ENCODE assay signal across 8 cellular contexts in the genomic region with DNA sequence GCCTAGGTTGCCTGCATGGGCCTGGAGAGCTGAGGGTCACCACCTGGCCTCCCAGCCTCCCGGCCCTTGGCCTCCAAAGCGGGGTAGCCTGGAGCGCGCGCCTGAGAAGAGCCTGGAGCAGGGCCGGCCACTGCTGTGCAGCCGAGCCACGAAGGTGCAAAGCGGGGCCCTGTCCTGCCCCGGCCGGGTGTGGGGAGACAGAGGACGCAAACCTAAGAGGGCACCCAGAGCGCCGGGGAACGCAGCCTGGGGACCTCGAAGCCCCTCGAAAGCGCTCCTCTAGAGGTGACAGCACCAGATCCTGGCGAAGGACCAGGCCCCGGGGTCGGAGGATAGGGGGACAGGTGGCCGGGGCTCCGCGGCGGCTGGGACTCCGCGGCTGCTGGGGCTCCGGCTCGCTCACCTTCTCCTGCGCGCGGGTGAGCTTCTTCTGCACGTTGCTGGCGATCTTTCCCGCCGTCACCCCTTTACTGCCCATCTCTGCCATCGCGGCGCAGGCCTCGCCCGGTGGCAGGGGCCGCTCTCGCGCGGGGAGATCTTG. TPM values are rescaled to one million over a fixed set of nuclear protein-coding genes. Genes with fewer than 3 reads are reported as not detected.
DNase-seq lines count a peak whose midpoint lies in the region; ATAC-seq lines count a peak whose summit lies in the region.

No MANE protein-coding gene starts in this region.

- H3K9ac ChIP-seq in BLaER1 treated with 17β-estradiol and CSF1 and Interleukin-3, amounts not matched to agents 10 nM and 100 nM = peak overlapping the region; percentile 77 to 96 (median 85)
- H3K9ac ChIP-seq in rectal smooth muscle tissue (ENCODE audit: low read length) = peak overlapping the region; percentile 46

- peaks cover 0 to 19% (median 0%) of the 10 kb centered on the region in 11 experiments; a peak in 5 of 22 replicates for H3K36me3 ChIP-seq in BLaER1 treated with 17β-estradiol and CSF1 and Interleukin-3, amounts not matched to agents 10 nM and 100 nM
- no peaks in the 10 kb centered on the region for H3K36me3 ChIP-seq in rectal smooth muscle tissue (ENCODE audit: control insufficient read depth, insufficient read depth, low read length)

- peak overlapping the region; percentile 18 to 94 (median 85); a peak in 21 of 22 replicates for H3K27ac ChIP-seq in BLaER1 treated with 17β-estradiol and CSF1 and Interleukin-3, amounts not matched to agents 10 nM and 100 nM
- peak overlapping the region; percentile 72 for H3K27ac ChIP-seq in rectal smooth muscle tissue (ENCODE audit: low read depth, low read length)

- peaks cover 8% of the 10 kb centered on the region for H3K27me3 Mint-ChIP-seq in activated T-cell treated with anti-CD3 and anti-CD28 coated beads, Interleukin-2, amount 50 U/mL, for 72 hours (ENCODE audit: low read depth)

- peaks cover 6% of the 10 kb centered on the region for H3K4me1 Mint-ChIP-seq in activated T-cell treated with anti-CD3 and anti-CD28 coated beads, Interleukin-2, amount 50 U/mL, for 72 hours (ENCODE audit: low read depth)

- peaks cover 63 to 82% (median 79%) of the 10 kb centered on the region in 10 experiments for H3K4me1 ChIP-seq in BLaER1 treated with 17β-estradiol and CSF1 and Interleukin-3, amounts not matched to agents 10 nM and 100 nM
- H3K4me1 ChIP-seq in rectal smooth muscle tissue (ENCODE audit: control insufficient read depth, insufficient read depth, low read length) = no peaks in the 10 kb centered on the region

- H3K27ac Mint-ChIP-seq in activated T-cell treated with anti-CD3 and anti-CD28 coated beads, Interleukin-2, amount 50 U/mL, for 72 hours = no peak overlapping the region

- no peaks in the 10 kb centered on the region for H3K27me3 ChIP-seq in BLaER1 treated with 17β-estradiol and CSF1 and Interleukin-3, amounts not matched to agents 10 nM and 100 nM
- H3K27me3 ChIP-seq in rectal smooth muscle tissue (ENCODE audit: control insufficient read depth, insufficient read depth, low read length) = no peaks in the 10 kb centered on the region

- peaks cover 10 to 53% (median 37%) of the 10 kb centered on the region in 11 experiments; a peak in 20 of 22 replicates for H4K20me1 ChIP-seq in BLaER1 treated with 17β-estradiol and CSF1 and Interleukin-3, amounts not matched to agents 10 nM and 100 nM

- H3K4me3 ChIP-seq in BLaER1 treated with 17β-estradiol and CSF1 and Interleukin-3, amounts not matched to agents 10 nM and 100 nM = peak overlapping the region; percentile 72 to 99 (median 88)
- peak overlapping the region; percentile 89 for H3K4me3 ChIP-seq in rectal smooth muscle tissue (ENCODE audit: low read length)

- peak; percentile 21 for ATAC-seq in GM19438 (IDR thresholded peaks at IDR 0.05; ENCODE audit: low read depth, unreplicated experiment)
- ATAC-seq in HG03457 (IDR thresholded peaks at IDR 0.05; ENCODE audit: unreplicated experiment) = peak; percentile 13
- peak; percentile 16 to 22 for ATAC-seq in activated T-cell treated with anti-CD3 and anti-CD28 coated beads, Interleukin-2, amount 50 U/mL, for 72 hours (replicated peaks in 1 of 2)
- peak; percentile 9 to 29 for ATAC-seq in left cardiac atrium

- H3K4me3 Mint-ChIP-seq in activated T-cell treated with anti-CD3 and anti-CD28 coated beads, Interleukin-2, amount 50 U/mL, for 72 hours = peak overlapping the region; percentile 79 to 81

- peaks cover 0 to 2% (median 0%) of the 10 kb centered on the region in 11 experiments; a peak in 1 of 22 replicates for H3K9me3 ChIP-seq in BLaER1 treated with 17β-estradiol and CSF1 and Interleukin-3, amounts not matched to agents 10 nM and 100 nM (replicated peaks in 1 of 11)

- intact Hi-C loops in left cardiac atrium (cut with DNase I) = loop anchor here in 1 of 2 donors (10.0 kb wide), 1 partner anchor 48 kb away; no protein-coding TSS in a partner anchor

- no peaks in the 10 kb centered on the region for H3K9me3 Mint-ChIP-seq in activated T-cell treated with anti-CD3 and anti-CD28 coated beads, Interleukin-2, amount 50 U/mL, for 72 hours

- DNase-seq in activated T-cell treated with anti-CD3 and anti-CD28 coated beads, Interleukin-2, amount 50 U/mL, for 72 hours = peak in 1 of 2 donors; percentile 10
- DNase-seq in left cardiac atrium = peak; percentile 40
- DNase-seq in ureter (ENCODE audit: low spot score) = no peak
- DNase-seq in cerebellar nuclear complex (lab: John Stamatoyannopoulos, UW) = no peak

- peak overlapping the region; percentile 95 to 99 (median 99) for H3K4me2 ChIP-seq in BLaER1 treated with 17β-estradiol and CSF1 and Interleukin-3, amounts not matched to agents 10 nM and 100 nM

- no peaks in the 10 kb centered on the region for H3K36me3 Mint-ChIP-seq in activated T-cell treated with anti-CD3 and anti-CD28 coated beads, Interleukin-2, amount 50 U/mL, for 72 hours (ENCODE audit: insufficient read depth in 2 of 2)

RNA-seq across cellular contexts. Expression of gene BIN1, which starts 0.4 kb away (rescaled TPM):
- 100 to 1,000 TPM in 1 of 2 donors, 10 to 100 TPM in 1; 87.3 to 127 TPM for total RNA-seq in activated T-cell treated with anti-CD3 and anti-CD28 coated beads, Interleukin-2, amount 50 U/mL, for 72 hours
- 10 to 100 TPM; 16.2 to 23.6 TPM for total RNA-seq in left cardiac atrium
- total RNA-seq in ureter = 51.6 TPM
